1 cellular context compared by ENCODE assay signal in the genomic region with DNA sequence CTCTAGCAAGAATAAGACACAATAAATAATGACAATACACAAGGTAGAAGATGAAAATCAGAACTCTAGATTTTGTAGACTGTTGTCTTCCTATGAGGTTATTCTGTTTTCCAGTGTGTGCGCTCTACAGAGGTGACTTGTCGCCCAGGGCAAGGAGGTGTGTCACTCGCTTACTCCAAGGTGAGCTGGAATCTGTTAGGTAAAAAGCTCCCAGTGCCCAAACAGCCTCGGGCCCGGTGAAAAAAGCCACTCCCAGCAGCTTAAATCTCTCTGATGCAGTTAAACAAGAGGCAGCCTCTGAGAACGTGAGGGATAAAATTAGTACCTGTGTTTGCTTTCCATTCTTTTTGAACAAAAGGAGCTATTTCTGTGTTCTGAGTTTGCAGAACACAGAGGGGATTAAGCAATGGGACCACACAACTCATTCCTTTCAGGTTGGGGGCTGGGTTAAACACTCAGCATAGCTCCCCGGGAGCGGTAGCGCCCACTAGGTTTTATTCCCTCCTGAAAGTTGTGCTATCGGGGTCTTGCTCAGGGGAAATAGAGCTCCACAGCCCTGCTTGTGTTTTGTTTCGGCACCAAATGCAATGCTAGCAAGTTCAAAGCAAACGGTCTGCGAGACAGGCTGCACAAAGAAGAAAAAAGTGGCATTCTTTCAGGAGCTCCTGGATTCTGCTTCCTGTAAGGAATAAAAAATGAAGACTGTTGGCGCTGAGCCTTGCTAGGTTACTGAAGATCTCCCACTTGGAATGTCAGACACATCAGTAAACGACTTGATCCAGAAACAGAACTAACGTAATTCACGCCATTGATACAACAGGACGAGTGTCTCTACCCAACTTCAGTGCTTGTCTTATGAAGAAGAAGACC.
TF ChIP-seq lines count a peak whose summit lies in the region.

No MANE protein-coding gene starts in this region.

TF ChIP-seq in WTC11, 78 proteins besides CTCF, POLR2A, EP300 and RAD21 (continued from another document):
- TF ChIP-seq, protein P1, sequence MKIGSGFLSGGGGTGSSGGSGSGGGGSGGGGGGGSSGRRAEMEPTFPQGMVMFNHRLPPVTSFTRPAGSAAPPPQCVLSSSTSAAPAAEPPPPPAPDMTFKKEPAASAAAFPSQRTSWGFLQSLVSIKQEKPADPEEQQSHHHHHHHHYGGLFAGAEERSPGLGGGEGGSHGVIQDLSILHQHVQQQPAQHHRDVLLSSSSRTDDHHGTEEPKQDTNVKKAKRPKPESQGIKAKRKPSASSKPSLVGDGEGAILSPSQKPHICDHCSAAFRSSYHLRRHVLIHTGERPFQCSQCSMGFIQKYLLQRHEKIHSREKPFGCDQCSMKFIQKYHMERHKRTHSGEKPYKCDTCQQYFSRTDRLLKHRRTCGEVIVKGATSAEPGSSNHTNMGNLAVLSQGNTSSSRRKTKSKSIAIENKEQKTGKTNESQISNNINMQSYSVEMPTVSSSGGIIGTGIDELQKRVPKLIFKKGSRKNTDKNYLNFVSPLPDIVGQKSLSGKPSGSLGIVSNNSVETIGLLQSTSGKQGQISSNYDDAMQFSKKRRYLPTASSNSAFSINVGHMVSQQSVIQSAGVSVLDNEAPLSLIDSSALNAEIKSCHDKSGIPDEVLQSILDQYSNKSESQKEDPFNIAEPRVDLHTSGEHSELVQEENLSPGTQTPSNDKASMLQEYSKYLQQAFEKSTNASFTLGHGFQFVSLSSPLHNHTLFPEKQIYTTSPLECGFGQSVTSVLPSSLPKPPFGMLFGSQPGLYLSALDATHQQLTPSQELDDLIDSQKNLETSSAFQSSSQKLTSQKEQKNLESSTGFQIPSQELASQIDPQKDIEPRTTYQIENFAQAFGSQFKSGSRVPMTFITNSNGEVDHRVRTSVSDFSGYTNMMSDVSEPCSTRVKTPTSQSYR (CRISPR knock-in tag; IDR thresholded peaks at IDR 0.05) = no peak
- TF ChIP-seq ATF2 (CRISPR knock-in tag; IDR thresholded peaks at IDR 0.05; ENCODE audit: borderline replicate concordance, low read depth) = no peak
- TF ChIP-seq, protein P2, sequence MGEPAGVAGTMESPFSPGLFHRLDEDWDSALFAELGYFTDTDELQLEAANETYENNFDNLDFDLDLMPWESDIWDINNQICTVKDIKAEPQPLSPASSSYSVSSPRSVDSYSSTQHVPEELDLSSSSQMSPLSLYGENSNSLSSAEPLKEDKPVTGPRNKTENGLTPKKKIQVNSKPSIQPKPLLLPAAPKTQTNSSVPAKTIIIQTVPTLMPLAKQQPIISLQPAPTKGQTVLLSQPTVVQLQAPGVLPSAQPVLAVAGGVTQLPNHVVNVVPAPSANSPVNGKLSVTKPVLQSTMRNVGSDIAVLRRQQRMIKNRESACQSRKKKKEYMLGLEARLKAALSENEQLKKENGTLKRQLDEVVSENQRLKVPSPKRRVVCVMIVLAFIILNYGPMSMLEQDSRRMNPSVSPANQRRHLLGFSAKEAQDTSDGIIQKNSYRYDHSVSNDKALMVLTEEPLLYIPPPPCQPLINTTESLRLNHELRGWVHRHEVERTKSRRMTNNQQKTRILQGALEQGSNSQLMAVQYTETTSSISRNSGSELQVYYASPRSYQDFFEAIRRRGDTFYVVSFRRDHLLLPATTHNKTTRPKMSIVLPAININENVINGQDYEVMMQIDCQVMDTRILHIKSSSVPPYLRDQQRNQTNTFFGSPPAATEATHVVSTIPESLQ (CRISPR knock-in tag; IDR thresholded peaks at IDR 0.05) = no peak
- TF ChIP-seq CBFB (CRISPR knock-in tag; IDR thresholded peaks at IDR 0.05; ENCODE audit: low read depth) = no peak
- TF ChIP-seq KAT7 (CRISPR knock-in tag; IDR thresholded peaks at IDR 0.05; ENCODE audit: borderline replicate concordance) = no peak
- TF ChIP-seq AFF4 (CRISPR knock-in tag; IDR thresholded peaks at IDR 0.05; ENCODE audit: borderline replicate concordance) = no peak
- no peak for TF ChIP-seq MYBL2 (CRISPR knock-in tag; IDR thresholded peaks at IDR 0.05)
- TF ChIP-seq SMAD3 (CRISPR knock-in tag; IDR thresholded peaks at IDR 0.05; ENCODE audit: borderline replicate concordance) = no peak
